In genomic region chr6:140061422-140062041, GRCh38 we compare ENCODE assay signal across 15 cellular contexts.
A peak's percentile ranks its signal among the peaks of the same experiment; 100 is the strongest.
DNase-seq lines count a peak whose midpoint lies in the region; ATAC-seq and TF ChIP-seq lines count a peak whose summit lies in the region.
"Had no signal": no experiment of that assay in that cellular context is flagged by ENCODE, and none has a peak within 500 bp of the region (broad histone marks: within the 10 kb centered on the region; RNA-seq: fewer than 3 reads in every experiment).

No MANE protein-coding gene starts in this region.

- POLR2A ChIA-PET in A673 (lab: Charles Lee; ENCODE audit: low non-redundant PET), result no interaction called here
- POLR2A ChIA-PET in SK-N-SH (lab: Yijun Ruan, JAX), result no interaction called here

- no peak overlapping the region for H3K4me3 ChIP-seq in A673 (ENCODE audit: low read depth, low read length, poor library complexity, severe bottlenecking)
- H3K4me3 ChIP-seq in SK-N-SH (ENCODE audit: low read depth in 2 of 2, low read length in 1 of 2), result no peak overlapping the region
- no peak overlapping the region for H3K4me3 ChIP-seq in heart left ventricle
- no peak overlapping the region for H3K4me3 ChIP-seq in GM23338
- H3K4me3 ChIP-seq: gastroesophageal sphincter had no signal

- H2AFZ ChIP-seq in SK-N-SH (ENCODE audit: low read depth) (peak overlapping the region; percentile 57; the same call in 1 of the 2 replicates), GM23338 (no peak overlapping the region)

- no TSS peak for BruUV-seq in A673 (replicated peaks; lab: Mats Ljungman, UMichigan)

- peaks cover 13% of the 10 kb centered on the region for H3K9me3 Mint-ChIP-seq in osteocyte (ENCODE audit: unreplicated experiment)
- no peaks in the 10 kb centered on the region for H3K9me3 Mint-ChIP-seq in GM23338
- H3K9me3 Mint-ChIP-seq: activated CD4-positive, alpha-beta memory T cell treated with anti-CD3 and anti-CD28 coated beads, Interleukin-2, amount 10 ng/mL, durations not matched to agents 7 days and 5 days; activated T-helper 2 cell treated with anti-CD3 and anti-CD28 coated beads, Interferon-gamma antibody, Interleukin-2, Interleukin-4, amounts not matched to agents 10 μg/mL and 5 μg/mL and 100 μg/mL, durations not matched to agents 14 hours and 24 hours and 36 hours had no signal

- H3K9ac ChIP-seq in SK-N-SH, result peak overlapping the region; percentile 58; the same call in 1 of the 2 replicates

- H3K27me3 Mint-ChIP-seq in osteocyte (ENCODE audit: unreplicated experiment) (no peaks in the 10 kb centered on the region), GM23338 (ENCODE audit: insufficient read depth, low read depth, poor library complexity) (peaks cover 2% of the 10 kb centered on the region)

- H3K36me3 ChIP-seq in A673 (ENCODE audit: insufficient read depth, low read length, poor library complexity, severe bottlenecking), result no peaks in the 10 kb centered on the region
- H3K36me3 ChIP-seq in SK-N-SH (replicated peaks in 1 of 2; ENCODE audit: control insufficient read depth in 1 of 2, insufficient read depth in 2 of 2, low read length in 1 of 2), result no peaks in the 10 kb centered on the region
- no peaks in the 10 kb centered on the region for H3K36me3 ChIP-seq in heart left ventricle
- H3K36me3 ChIP-seq in GM23338 (ENCODE audit: insufficient read depth), result no peaks in the 10 kb centered on the region
- H3K36me3 ChIP-seq: gastroesophageal sphincter had no signal

- TF ChIP-seq RAD21 in SK-N-SH (IDR thresholded peaks at IDR 0.05; ENCODE audit: low read length), result no peak

- peaks cover 65% of the 10 kb centered on the region for H3K4me1 Mint-ChIP-seq in osteocyte (ENCODE audit: unreplicated experiment)
- H3K4me1 Mint-ChIP-seq in GM23338, result peaks cover 11% of the 10 kb centered on the region; the same call in 2 of the 3 replicates
- H3K4me1 Mint-ChIP-seq: activated CD4-positive, alpha-beta memory T cell treated with anti-CD3 and anti-CD28 coated beads, Interleukin-2, amount 10 ng/mL, durations not matched to agents 7 days and 5 days; immature natural killer cell had no signal

- no peaks in the 10 kb centered on the region for H3K9me2 ChIP-seq in SK-N-SH
- H3K9me2 ChIP-seq in GM23338 (ENCODE audit: insufficient read depth), result peaks cover 21% of the 10 kb centered on the region

- intact Hi-C loops in A673 (cut with micrococcal nuclease; ENCODE audit: unreplicated experiment), result no loop called here
- intact Hi-C loops in heart left ventricle (cut with DNase I), result loop anchor here in 1 of 10 donors (10.0 kb wide), 1 partner anchor 177 kb away; no protein-coding TSS in a partner anchor

- H3K4me1 ChIP-seq in A673 (ENCODE audit: insufficient read depth, low read length, poor library complexity, severe bottlenecking) (peaks cover 22% of the 10 kb centered on the region), SK-N-SH (ENCODE audit: control insufficient read depth in 1 of 2, insufficient read depth in 2 of 2, low read depth in 1 of 2, low read length in 1 of 2) (peaks cover 6 to 25% of the 10 kb centered on the region in 2 experiments), heart left ventricle (peaks cover 0 to 24% (median 17%) of the 10 kb centered on the region in 12 donors), GM23338 (ENCODE audit: insufficient read depth) (peaks cover 11% of the 10 kb centered on the region)

- ATAC-seq in heart left ventricle (no peak), GM23338 (no peak), HG03039 (IDR thresholded peaks at IDR 0.05; ENCODE audit: unreplicated experiment) (no peak)

- H3K27me3 ChIP-seq in A673 (replicated peaks; ENCODE audit: insufficient read depth, low read depth, low read length, poor library complexity), result no peaks in the 10 kb centered on the region
- H3K27me3 ChIP-seq in SK-N-SH (ENCODE audit: insufficient read depth), result no peaks in the 10 kb centered on the region
- H3K27me3 ChIP-seq in heart left ventricle, result no peaks in the 10 kb centered on the region
- H3K27me3 ChIP-seq in GM23338 (ENCODE audit: insufficient read depth), result no peaks in the 10 kb centered on the region
- H3K27me3 ChIP-seq: gastroesophageal sphincter had no signal

- H3K36me3 Mint-ChIP-seq in osteocyte (ENCODE audit: unreplicated experiment) (peaks cover 5% of the 10 kb centered on the region), GM23338 (ENCODE audit: low read depth) (no peaks in the 10 kb centered on the region)
- H3K36me3 Mint-ChIP-seq: immature natural killer cell had no signal

- no peaks in the 10 kb centered on the region for H3K9me3 ChIP-seq in A673 (ENCODE audit: low read depth, low read length, poor library complexity, severe bottlenecking)
- H3K9me3 ChIP-seq in SK-N-SH, result no peaks in the 10 kb centered on the region
- no peaks in the 10 kb centered on the region for H3K9me3 ChIP-seq in heart left ventricle
- H3K9me3 ChIP-seq: gastroesophageal sphincter had no signal

- DNase-seq in A673 (ENCODE audit: low spot score) (peak; percentile 22), SK-N-SH (no peak), heart left ventricle (no peak), osteocyte (ENCODE audit: extremely low spot score, unreplicated experiment) (no peak), GM23338 (ENCODE audit: low spot score) (no peak), NCI-H2196 treated with DMSO at 0.1 percent for 48 hours (lab: John Stamatoyannopoulos, UW; ENCODE audit: unreplicated experiment) (no peak), GM20000 (ENCODE audit: low spot score) (no peak)
- DNase-seq: activated CD4-positive, alpha-beta memory T cell treated with anti-CD3 and anti-CD28 coated beads, Interleukin-2, amount 10 ng/mL, durations not matched to agents 7 days and 5 days; effector memory CD4-positive, alpha-beta T cell; immature natural killer cell; stimulated activated CD4-positive, alpha-beta T cell treated with anti-CD3 and anti-CD28 coated beads, Interleukin-2, amount 100 ng/mL, for 24 hours; stimulated activated CD8-positive, alpha-beta memory T cell treated with anti-CD3 and anti-CD28 coated beads, Interleukin-4, amount 100 ng/mL, for 48 hours had no signal

- peaks cover 38% of the 10 kb centered on the region for H3F3A ChIP-seq in SK-N-SH (replicated peaks; ENCODE audit: insufficient read depth)
- H3F3A ChIP-seq in GM23338 (replicated peaks; ENCODE audit: low read depth), result no peaks in the 10 kb centered on the region

- H3K27ac Mint-ChIP-seq in osteocyte (ENCODE audit: unreplicated experiment), result peak overlapping the region; percentile 95
- H3K27ac Mint-ChIP-seq in GM23338, result no peak overlapping the region
- H3K27ac Mint-ChIP-seq: activated CD4-positive, alpha-beta memory T cell treated with anti-CD3 and anti-CD28 coated beads, Interleukin-2, amount 10 ng/mL, durations not matched to agents 7 days and 5 days; activated T-helper 2 cell treated with anti-CD3 and anti-CD28 coated beads, Interferon-gamma antibody, Interleukin-2, Interleukin-4, amounts not matched to agents 10 μg/mL and 5 μg/mL and 100 μg/mL, durations not matched to agents 14 hours and 24 hours and 36 hours; immature natural killer cell had no signal

- TF ChIP-seq EP300 in SK-N-SH (IDR thresholded peaks at IDR 0.05; ENCODE audit: borderline replicate concordance in 1 of 2, low read depth in 1 of 2, low read length in 1 of 2), result no peak

- no peak for TF ChIP-seq POLR2A in heart left ventricle (IDR thresholded peaks at IDR 0.05)

- H3K4me3 Mint-ChIP-seq in osteocyte (ENCODE audit: unreplicated experiment) (no peak overlapping the region), GM23338 (no peak overlapping the region)
- H3K4me3 Mint-ChIP-seq: activated CD4-positive, alpha-beta memory T cell treated with anti-CD3 and anti-CD28 coated beads, Interleukin-2, amount 10 ng/mL, durations not matched to agents 7 days and 5 days; immature natural killer cell had no signal

- CTCF ChIA-PET in A673 (lab: Charles Lee), result interaction anchor here (0.6 kb wide), 1 partner anchor 629 kb away, joined by 5 read pairs; no protein-coding TSS in a partner anchor
- CTCF ChIA-PET in SK-N-SH (lab: Yijun Ruan, JAX), result interaction anchor here (1.1 to 1.2 kb wide), 3 partner anchors 8 to 23 kb away, joined by 3 read pairs; no protein-coding TSS in a partner anchor

- peak overlapping the region; percentile 67; the same call in 1 of the 2 replicates for H3K4me2 ChIP-seq in SK-N-SH
- H3K4me2 ChIP-seq in GM23338, result no peak overlapping the region

- H3K79me2 ChIP-seq in SK-N-SH (ENCODE audit: insufficient read depth) (no peaks in the 10 kb centered on the region), GM23338 (replicated peaks; ENCODE audit: insufficient read depth) (no peaks in the 10 kb centered on the region)

- H3K27ac ChIP-seq in A673 (ENCODE audit: low read depth, low read length, poor library complexity, severe bottlenecking), result peak overlapping the region; percentile 64
- H3K27ac ChIP-seq in SK-N-SH (ENCODE audit: low read depth in 2 of 2, low read length in 1 of 2), result peak overlapping the region; percentile 90; a peak in 3 of 4 replicates
- peak overlapping the region in 9 of 12 donors; percentile 38 to 71 (median 57) for H3K27ac ChIP-seq in heart left ventricle
- no peak overlapping the region for H3K27ac ChIP-seq in GM23338 (ENCODE audit: low read depth)

- H4K20me1 ChIP-seq in SK-N-SH (ENCODE audit: insufficient read depth) (no peaks in the 10 kb centered on the region), GM23338 (replicated peaks; ENCODE audit: insufficient read depth) (no peaks in the 10 kb centered on the region)

- TF ChIP-seq CTCF in A673 (conservative IDR thresholded peaks at IDR 0.05; ENCODE audit: low read depth, low read length) (no peak), SK-N-SH (IDR thresholded peaks at IDR 0.05) (no peak), heart left ventricle (IDR thresholded peaks at IDR 0.05) (no peak), osteocyte (IDR thresholded peaks at IDR 0.05) (peak; percentile 39), GM23338 (conservative IDR thresholded peaks at IDR 0.05; ENCODE audit: low read depth in 2 of 2) (no peak), GM20000 (IDR thresholded peaks at IDR 0.05; ENCODE audit: extremely low read depth, missing control alignments) (no peak)

- WGBS in SK-N-SH (ENCODE audit: low lambda C conversion rate), result 59% methylated on average over 4 of the region's 4 CpGs
- 60 to 72% (median 67%) methylated on average over 4 of the region's 4 CpGs for WGBS in heart left ventricle, 4 donors

TF ChIP-seq in SK-N-SH, 30 proteins besides CTCF, POLR2A, EP300 and RAD21:
- TF ChIP-seq SMC3 (IDR thresholded peaks at IDR 0.05; ENCODE audit: low read depth, low read length) (peak; percentile 5; the same call in 1 of the 2 replicates), MXI1 (IDR thresholded peaks at IDR 0.05; ENCODE audit: low read depth, low read length) (no peak)

TF ChIP-seq in GM23338, 12 proteins besides CTCF, POLR2A, EP300 and RAD21 (continues in another document):
- TF ChIP-seq JUNB (IDR thresholded peaks at IDR 0.05; ENCODE audit: unreplicated experiment) (no peak), EZH2 (IDR thresholded peaks at IDR 0.05; ENCODE audit: low read depth, unreplicated experiment) (no peak), POLR2AphosphoS5 (IDR thresholded peaks at IDR 0.05; ENCODE audit: low read depth) (no peak)
